ENCODE assay signal across 19 cellular contexts in genomic region chr6:25628471-25629201, GRCh38. TPM values are rescaled to one million over a fixed set of nuclear protein-coding genes. Genes with fewer than 3 reads are reported as not detected.
"Had no signal": no experiment of that assay in that cellular context is flagged by ENCODE, and none has a peak within 500 bp of the region (broad histone marks: within the 10 kb centered on the region; RNA-seq: fewer than 3 reads in every experiment).

No MANE protein-coding gene starts in this region.

- H3K27ac Mint-ChIP-seq: activated naive CD8-positive, alpha-beta T cell treated with anti-CD3 and anti-CD28 coated beads, Interleukin-2, amount 50 U/mL, for 24 hours; endodermal cell had no signal

- H3K36me3 Mint-ChIP-seq: naive B cell had no signal

- H3K9me3 ChIP-seq: left ventricle myocardium inferior, stomach, testis, upper lobe of left lung had no signal

- H3K9ac ChIP-seq: parathyroid adenoma had no signal

- H3K36me3 ChIP-seq: left ventricle myocardium inferior, stomach, upper lobe of left lung had no signal

- H2AFZ ChIP-seq: parathyroid adenoma had no signal

- H3K4me3 ChIP-seq: dorsolateral prefrontal cortex, left ventricle myocardium inferior, stomach, testis, upper lobe of left lung had no signal

- H3K27me3 ChIP-seq: testis, upper lobe of left lung had no signal

- H3K4me3 Mint-ChIP-seq: activated naive CD8-positive, alpha-beta T cell treated with anti-CD3 and anti-CD28 coated beads, Interleukin-2, amount 50 U/mL, for 24 hours; endodermal cell had no signal

- H3K27ac ChIP-seq: dorsolateral prefrontal cortex, left ventricle myocardium inferior, parathyroid adenoma, stomach, testis, upper lobe of left lung had no signal

- H3K79me2 ChIP-seq: parathyroid adenoma had no signal

- DNase-seq: activated CD4-positive, alpha-beta T cell treated with anti-CD3 and anti-CD28 coated beads for 1 hour; activated CD4-positive, alpha-beta T cell treated with anti-CD3 and anti-CD28 coated beads, Interleukin-2, amount 50 U/mL, for 4 hours; activated naive CD4-positive, alpha-beta T cell treated with Interleukin-2 at 50 U/mL for 16 hours; activated naive CD8-positive, alpha-beta T cell treated with anti-CD3 and anti-CD28 coated beads, Interleukin-2, amount 50 U/mL, for 24 hours; activated T-cell treated with anti-CD3 and anti-CD28 coated beads for 4 hours; aorta; dorsolateral prefrontal cortex; endodermal cell; hypothalamus; left ventricle myocardium inferior; naive B cell; stimulated activated CD4-positive, alpha-beta T cell treated with anti-CD3 and anti-CD28 coated beads, Interleukin-2, amount 100 ng/mL, for 24 hours; stomach; testis; upper lobe of left lung had no signal

- H3K4me1 Mint-ChIP-seq: activated naive CD8-positive, alpha-beta T cell treated with anti-CD3 and anti-CD28 coated beads, Interleukin-2, amount 50 U/mL, for 24 hours; naive B cell had no signal

- H3K9me3 Mint-ChIP-seq: activated naive CD8-positive, alpha-beta T cell treated with anti-CD3 and anti-CD28 coated beads, Interleukin-2, amount 50 U/mL, for 24 hours; endodermal cell had no signal

- ATAC-seq: activated naive CD8-positive, alpha-beta T cell treated with anti-CD3 and anti-CD28 coated beads, Interleukin-2, amount 50 U/mL, for 24 hours had no signal

- H3K4me1 ChIP-seq: left ventricle myocardium inferior, parathyroid adenoma, stomach, testis, upper lobe of left lung had no signal

RNA-seq across cellular contexts. Expression of gene SCGN, which starts 23.4 kb away (rescaled TPM):
- total RNA-seq: aorta, endodermal cell, epithelial cell of proximal tubule, kidney epithelial cell, mononuclear cell had no signal
